1 cellular context compared by ENCODE assay signal in the genomic region with DNA sequence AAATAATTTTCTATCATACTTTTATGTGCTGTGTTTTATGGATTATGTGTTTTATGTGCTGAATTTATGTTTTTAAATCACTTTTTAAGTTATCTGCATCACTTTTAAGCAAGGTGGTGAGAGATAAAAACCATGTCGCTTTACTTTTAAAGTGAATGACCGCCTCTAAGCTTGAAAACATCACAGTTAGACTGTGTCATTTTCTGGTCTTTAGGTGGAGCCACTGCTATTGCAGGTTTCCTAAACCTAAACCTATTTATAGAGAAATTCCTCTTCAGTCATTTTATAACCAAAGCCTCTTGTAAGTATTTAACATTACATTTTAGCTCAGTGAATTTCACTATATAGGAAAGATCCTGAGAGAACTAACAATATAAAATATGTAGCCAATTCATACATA.
TF ChIP-seq lines count a peak whose summit lies in the region.

No MANE protein-coding gene starts in this region.

TF ChIP-seq in HCT116, 20 proteins besides CTCF, POLR2A, EP300 and RAD21 (continued from another document):
- TF ChIP-seq, protein P1, sequence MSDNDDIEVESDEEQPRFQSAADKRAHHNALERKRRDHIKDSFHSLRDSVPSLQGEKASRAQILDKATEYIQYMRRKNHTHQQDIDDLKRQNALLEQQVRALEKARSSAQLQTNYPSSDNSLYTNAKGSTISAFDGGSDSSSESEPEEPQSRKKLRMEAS (IDR thresholded peaks at IDR 0.05) = no peak
- no peak for TF ChIP-seq ZBTB33 (IDR thresholded peaks at IDR 0.05; ENCODE audit: extremely low read depth, insufficient replicate concordance, low read length)
- TF ChIP-seq ZNF274 (IDR thresholded peaks at IDR 0.05; ENCODE audit: low read depth, low read length) = no peak
- TF ChIP-seq, protein P2, sequence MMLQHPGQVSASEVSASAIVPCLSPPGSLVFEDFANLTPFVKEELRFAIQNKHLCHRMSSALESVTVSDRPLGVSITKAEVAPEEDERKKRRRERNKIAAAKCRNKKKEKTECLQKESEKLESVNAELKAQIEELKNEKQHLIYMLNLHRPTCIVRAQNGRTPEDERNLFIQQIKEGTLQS (IDR thresholded peaks at IDR 0.05) = no peak
- TF ChIP-seq EZH2phosphoT487 (IDR thresholded peaks at IDR 0.05; ENCODE audit: borderline replicate concordance) = no peak
- TF ChIP-seq SP1 (IDR thresholded peaks at IDR 0.05; ENCODE audit: low read depth) = no peak
TF ChIP-seq in HCT116: peak in this region for 0.
